20 cellular contexts compared by ENCODE assay signal in genomic region chr18:50231621-50232020, GRCh38. TPM values are rescaled to one million over a fixed set of nuclear protein-coding genes. Genes with fewer than 3 reads are reported as not detected.
DNase-seq lines count a peak whose midpoint lies in the region; ATAC-seq and TF ChIP-seq lines count a peak whose summit lies in the region.
"Had no signal": no experiment of that assay in that cellular context is flagged by ENCODE, and none has a peak within 500 bp of the region (broad histone marks: within the 10 kb centered on the region; RNA-seq: fewer than 3 reads in every experiment).

No MANE protein-coding gene starts in this region.

- DNase-seq in DMS53 (lab: John Stamatoyannopoulos, UW) (peak; percentile 47), DMS53 treated with DMSO at 0.1 percent for 48 hours (lab: John Stamatoyannopoulos, UW; ENCODE audit: unreplicated experiment) (no peak), iris pigment epithelial cell (ENCODE audit: low read depth) (peak; percentile 1), uterus (no peak), lower lobe of right lung (no peak)
- DNase-seq in stimulated activated CD4-positive, alpha-beta T cell treated with anti-CD3 and anti-CD28 coated beads, Interleukin-1b, Interleukin-23, amount 100 ng/mL, for 48 hours = peak; percentile 24
- DNase-seq in stimulated activated CD4-positive, alpha-beta T cell treated with anti-CD3 and anti-CD28 coated beads, Interleukin-12 subunit alpha, Interleukin-12 subunit beta, amount 100 ng/mL, for 4 hours = no peak
- DNase-seq: activated effector memory CD4-positive, alpha-beta T cell treated with anti-CD3 and anti-CD28 coated beads, Interleukin-2, amount 50 U/mL, for 16 hours; heart left ventricle; kidney; midbrain; NCI-H2029 treated with DMSO at 0.1 percent for 48 hours; NCI-H510A; right cardiac atrium; stimulated activated CD4-positive, alpha-beta T cell treated with anti-CD3 and anti-CD28 coated beads, Interleukin-4, amount 100 ng/mL, for 4 hours; T1000; tibial artery had no signal

- H3K4me1 ChIP-seq in uterus (no peaks in the 10 kb centered on the region), lower lobe of right lung (no peaks in the 10 kb centered on the region)
- H3K4me1 ChIP-seq: heart left ventricle, tibial artery had no signal

- intact Hi-C loops in uterus (cut with DNase I; ENCODE audit: low total_unique reads) = no loop called here
- intact Hi-C loops in lower lobe of right lung (cut with DNase I) = no loop called here

- H3K27me3 ChIP-seq in uterus = no peaks in the 10 kb centered on the region
- H3K27me3 ChIP-seq in lower lobe of right lung (ENCODE audit: low read depth) = no peaks in the 10 kb centered on the region
- H3K27me3 ChIP-seq: heart left ventricle, tibial artery had no signal

- no peak for TF ChIP-seq POLR2A in uterus (IDR thresholded peaks at IDR 0.05)

- ATAC-seq in GM21423 (IDR thresholded peaks at IDR 0.05; ENCODE audit: unreplicated experiment) (no peak), lower lobe of right lung (no peak)
- ATAC-seq: heart left ventricle, right cardiac atrium had no signal

- no peak for TF ChIP-seq CTCF in uterus (IDR thresholded peaks at IDR 0.05)
- TF ChIP-seq CTCF in lower lobe of right lung (IDR thresholded peaks at IDR 0.05) = no peak

- H3K4me3 ChIP-seq in uterus (no peak overlapping the region), lower lobe of right lung (no peak overlapping the region)
- H3K4me3 ChIP-seq: heart left ventricle, tibial artery had no signal

- H3K9me3 ChIP-seq in uterus (no peaks in the 10 kb centered on the region), lower lobe of right lung (no peaks in the 10 kb centered on the region)
- H3K9me3 ChIP-seq: heart left ventricle, tibial artery had no signal

- H3K36me3 ChIP-seq in uterus (no peaks in the 10 kb centered on the region), lower lobe of right lung (no peaks in the 10 kb centered on the region)
- H3K36me3 ChIP-seq: heart left ventricle, tibial artery had no signal

- H3K27ac ChIP-seq in uterus (no peak overlapping the region), lower lobe of right lung (no peak overlapping the region)
- H3K27ac ChIP-seq: 22Rv1, heart left ventricle, tibial artery had no signal

RNA-seq across cellular contexts. Expression of gene CFAP53, which starts 34.7 kb away (rescaled TPM):
- total RNA-seq in uterus (1 to 10 TPM in 1 of 4 donors, under 1 TPM in 1, not detected in 2; 0.95 to 1.1 TPM), lower lobe of right lung (3.7 TPM)

RNA-seq across cellular contexts. Expression of gene MYO5B, which starts 36.7 kb away (rescaled TPM):
- total RNA-seq in uterus (10 to 100 TPM in 1 of 4 donors, 1 to 10 TPM in 1, under 1 TPM in 2; 0.29 to 14.7 (median 1.2) TPM), lower lobe of right lung (23.3 TPM)
- total RNA-seq: OCI-LY7 had no signal

RNA-seq across cellular contexts. Expression of gene MBD1, which starts 49.7 kb away (rescaled TPM):
- total RNA-seq in uterus (10 to 100 TPM; 20.3 to 82.2 (median 52.7) TPM), lower lobe of right lung (64.1 TPM)

RNA-seq across cellular contexts. Expression of gene CXXC1, which starts 55.9 kb away (rescaled TPM):
- total RNA-seq in uterus = 10 to 100 TPM; 54.1 to 85.1 (median 70.4) TPM
- 60.2 TPM for total RNA-seq in lower lobe of right lung

Comparison
In these comparisons a context has a peak if more than half of its experiments do, and no peak if none do; other contexts are left out.
1. DNase-seq: peak in DMS53 (single experiment), stimulated activated CD4-positive, alpha-beta T cell treated with anti-CD3 and anti-CD28 coated beads, Interleukin-1b, Interleukin-23, amount 100 ng/mL, for 48 hours (single experiment) and iris pigment epithelial cell (single experiment); none in DMS53 treated with DMSO at 0.1 percent for 48 hours (single experiment), stimulated activated CD4-positive, alpha-beta T cell treated with anti-CD3 and anti-CD28 coated beads, Interleukin-12 subunit alpha, Interleukin-12 subunit beta, amount 100 ng/mL, for 4 hours (single experiment), uterus (0 of 2) and lower lobe of right lung (single experiment).